2 cellular contexts compared by ENCODE assay signal in the genomic region with DNA sequence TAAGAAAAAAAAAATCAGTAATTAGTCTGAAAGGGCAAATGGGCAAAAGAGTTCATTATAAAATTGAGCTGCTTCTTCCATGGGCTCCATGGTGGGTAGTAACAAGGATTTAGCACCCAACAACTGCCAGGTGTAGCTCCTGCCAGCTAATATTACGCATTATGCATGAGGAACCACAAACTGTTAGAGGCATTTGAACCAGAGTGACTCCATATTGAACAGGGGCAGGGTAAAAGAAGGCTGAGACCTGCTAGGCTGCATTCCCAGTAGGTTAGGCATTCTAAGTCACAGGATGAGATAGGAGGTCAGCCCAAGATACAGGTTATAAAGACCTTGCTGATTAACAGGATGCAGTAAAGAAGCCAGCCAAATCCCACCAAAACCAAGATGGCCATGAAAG.
TF ChIP-seq lines count a peak whose summit lies in the region.

No MANE protein-coding gene starts in this region.

TF ChIP-seq in GM12891, 5 proteins besides CTCF, POLR2A, EP300 and RAD21:
- TF ChIP-seq PAX5 (IDR thresholded peaks at IDR 0.05; ENCODE audit: insufficient read depth, low read length, severe bottlenecking) (no peak), POU2F2 (IDR thresholded peaks at IDR 0.05; ENCODE audit: low read depth, low read length) (no peak)
TF ChIP-seq in GM12891: peak in this region for 0.

TF ChIP-seq in H1, 55 proteins besides CTCF, POLR2A, EP300 and RAD21:
- TF ChIP-seq KDM5A (IDR thresholded peaks at IDR 0.05; ENCODE audit: low read length) (no peak), SP1 (IDR thresholded peaks at IDR 0.05; ENCODE audit: low read depth, low read length) (no peak), NRF1 (IDR thresholded peaks at IDR 0.05; ENCODE audit: low read depth, low read length) (no peak), FOSL1 (IDR thresholded peaks at IDR 0.05; ENCODE audit: insufficient read depth, low read depth, low read length) (no peak), TEAD4 (IDR thresholded peaks at IDR 0.05; ENCODE audit: low read depth, low read length) (no peak), CEBPB (IDR thresholded peaks at IDR 0.05; ENCODE audit: low read depth, low read length) (no peak), GABPA (IDR thresholded peaks at IDR 0.05; ENCODE audit: borderline replicate concordance, insufficient read depth, low read length) (no peak), SIN3A (conservative IDR thresholded peaks at IDR 0.05 in 1 of 2, IDR thresholded peaks at IDR 0.05 in 1 of 2; ENCODE audit: low read depth in 1 of 2, low read length in 2 of 2) (no peak), EZH2 (IDR thresholded peaks at IDR 0.05; ENCODE audit: low read depth, low read length, severe bottlenecking) (no peak), SIX5 (IDR thresholded peaks at IDR 0.05; ENCODE audit: low read depth, low read length) (no peak), ASH2L (IDR thresholded peaks at IDR 0.05; ENCODE audit: low read length) (no peak), KDM1A (IDR thresholded peaks at IDR 0.05; ENCODE audit: borderline replicate concordance, low read length) (no peak), TAF1 (IDR thresholded peaks at IDR 0.05; ENCODE audit: low read depth, low read length) (no peak), RXRA (IDR thresholded peaks at IDR 0.05; ENCODE audit: insufficient read depth, low read depth, low read length) (no peak), YY1 (IDR thresholded peaks at IDR 0.05; ENCODE audit: low read depth, low read length) (no peak; the same call in 1 of the 2 replicates), CHD1 (IDR thresholded peaks at IDR 0.05; ENCODE audit: low read depth, low read length) (no peak)
- TF ChIP-seq, protein P1, sequence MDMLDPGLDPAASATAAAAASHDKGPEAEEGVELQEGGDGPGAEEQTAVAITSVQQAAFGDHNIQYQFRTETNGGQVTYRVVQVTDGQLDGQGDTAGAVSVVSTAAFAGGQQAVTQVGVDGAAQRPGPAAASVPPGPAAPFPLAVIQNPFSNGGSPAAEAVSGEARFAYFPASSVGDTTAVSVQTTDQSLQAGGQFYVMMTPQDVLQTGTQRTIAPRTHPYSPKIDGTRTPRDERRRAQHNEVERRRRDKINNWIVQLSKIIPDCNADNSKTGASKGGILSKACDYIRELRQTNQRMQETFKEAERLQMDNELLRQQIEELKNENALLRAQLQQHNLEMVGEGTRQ (IDR thresholded peaks at IDR 0.05; ENCODE audit: low read length): no peak
- TF ChIP-seq, protein P2, sequence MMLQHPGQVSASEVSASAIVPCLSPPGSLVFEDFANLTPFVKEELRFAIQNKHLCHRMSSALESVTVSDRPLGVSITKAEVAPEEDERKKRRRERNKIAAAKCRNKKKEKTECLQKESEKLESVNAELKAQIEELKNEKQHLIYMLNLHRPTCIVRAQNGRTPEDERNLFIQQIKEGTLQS (IDR thresholded peaks at IDR 0.05; ENCODE audit: insufficient read depth, low read depth, low read length): no peak
- TF ChIP-seq, protein P3, sequence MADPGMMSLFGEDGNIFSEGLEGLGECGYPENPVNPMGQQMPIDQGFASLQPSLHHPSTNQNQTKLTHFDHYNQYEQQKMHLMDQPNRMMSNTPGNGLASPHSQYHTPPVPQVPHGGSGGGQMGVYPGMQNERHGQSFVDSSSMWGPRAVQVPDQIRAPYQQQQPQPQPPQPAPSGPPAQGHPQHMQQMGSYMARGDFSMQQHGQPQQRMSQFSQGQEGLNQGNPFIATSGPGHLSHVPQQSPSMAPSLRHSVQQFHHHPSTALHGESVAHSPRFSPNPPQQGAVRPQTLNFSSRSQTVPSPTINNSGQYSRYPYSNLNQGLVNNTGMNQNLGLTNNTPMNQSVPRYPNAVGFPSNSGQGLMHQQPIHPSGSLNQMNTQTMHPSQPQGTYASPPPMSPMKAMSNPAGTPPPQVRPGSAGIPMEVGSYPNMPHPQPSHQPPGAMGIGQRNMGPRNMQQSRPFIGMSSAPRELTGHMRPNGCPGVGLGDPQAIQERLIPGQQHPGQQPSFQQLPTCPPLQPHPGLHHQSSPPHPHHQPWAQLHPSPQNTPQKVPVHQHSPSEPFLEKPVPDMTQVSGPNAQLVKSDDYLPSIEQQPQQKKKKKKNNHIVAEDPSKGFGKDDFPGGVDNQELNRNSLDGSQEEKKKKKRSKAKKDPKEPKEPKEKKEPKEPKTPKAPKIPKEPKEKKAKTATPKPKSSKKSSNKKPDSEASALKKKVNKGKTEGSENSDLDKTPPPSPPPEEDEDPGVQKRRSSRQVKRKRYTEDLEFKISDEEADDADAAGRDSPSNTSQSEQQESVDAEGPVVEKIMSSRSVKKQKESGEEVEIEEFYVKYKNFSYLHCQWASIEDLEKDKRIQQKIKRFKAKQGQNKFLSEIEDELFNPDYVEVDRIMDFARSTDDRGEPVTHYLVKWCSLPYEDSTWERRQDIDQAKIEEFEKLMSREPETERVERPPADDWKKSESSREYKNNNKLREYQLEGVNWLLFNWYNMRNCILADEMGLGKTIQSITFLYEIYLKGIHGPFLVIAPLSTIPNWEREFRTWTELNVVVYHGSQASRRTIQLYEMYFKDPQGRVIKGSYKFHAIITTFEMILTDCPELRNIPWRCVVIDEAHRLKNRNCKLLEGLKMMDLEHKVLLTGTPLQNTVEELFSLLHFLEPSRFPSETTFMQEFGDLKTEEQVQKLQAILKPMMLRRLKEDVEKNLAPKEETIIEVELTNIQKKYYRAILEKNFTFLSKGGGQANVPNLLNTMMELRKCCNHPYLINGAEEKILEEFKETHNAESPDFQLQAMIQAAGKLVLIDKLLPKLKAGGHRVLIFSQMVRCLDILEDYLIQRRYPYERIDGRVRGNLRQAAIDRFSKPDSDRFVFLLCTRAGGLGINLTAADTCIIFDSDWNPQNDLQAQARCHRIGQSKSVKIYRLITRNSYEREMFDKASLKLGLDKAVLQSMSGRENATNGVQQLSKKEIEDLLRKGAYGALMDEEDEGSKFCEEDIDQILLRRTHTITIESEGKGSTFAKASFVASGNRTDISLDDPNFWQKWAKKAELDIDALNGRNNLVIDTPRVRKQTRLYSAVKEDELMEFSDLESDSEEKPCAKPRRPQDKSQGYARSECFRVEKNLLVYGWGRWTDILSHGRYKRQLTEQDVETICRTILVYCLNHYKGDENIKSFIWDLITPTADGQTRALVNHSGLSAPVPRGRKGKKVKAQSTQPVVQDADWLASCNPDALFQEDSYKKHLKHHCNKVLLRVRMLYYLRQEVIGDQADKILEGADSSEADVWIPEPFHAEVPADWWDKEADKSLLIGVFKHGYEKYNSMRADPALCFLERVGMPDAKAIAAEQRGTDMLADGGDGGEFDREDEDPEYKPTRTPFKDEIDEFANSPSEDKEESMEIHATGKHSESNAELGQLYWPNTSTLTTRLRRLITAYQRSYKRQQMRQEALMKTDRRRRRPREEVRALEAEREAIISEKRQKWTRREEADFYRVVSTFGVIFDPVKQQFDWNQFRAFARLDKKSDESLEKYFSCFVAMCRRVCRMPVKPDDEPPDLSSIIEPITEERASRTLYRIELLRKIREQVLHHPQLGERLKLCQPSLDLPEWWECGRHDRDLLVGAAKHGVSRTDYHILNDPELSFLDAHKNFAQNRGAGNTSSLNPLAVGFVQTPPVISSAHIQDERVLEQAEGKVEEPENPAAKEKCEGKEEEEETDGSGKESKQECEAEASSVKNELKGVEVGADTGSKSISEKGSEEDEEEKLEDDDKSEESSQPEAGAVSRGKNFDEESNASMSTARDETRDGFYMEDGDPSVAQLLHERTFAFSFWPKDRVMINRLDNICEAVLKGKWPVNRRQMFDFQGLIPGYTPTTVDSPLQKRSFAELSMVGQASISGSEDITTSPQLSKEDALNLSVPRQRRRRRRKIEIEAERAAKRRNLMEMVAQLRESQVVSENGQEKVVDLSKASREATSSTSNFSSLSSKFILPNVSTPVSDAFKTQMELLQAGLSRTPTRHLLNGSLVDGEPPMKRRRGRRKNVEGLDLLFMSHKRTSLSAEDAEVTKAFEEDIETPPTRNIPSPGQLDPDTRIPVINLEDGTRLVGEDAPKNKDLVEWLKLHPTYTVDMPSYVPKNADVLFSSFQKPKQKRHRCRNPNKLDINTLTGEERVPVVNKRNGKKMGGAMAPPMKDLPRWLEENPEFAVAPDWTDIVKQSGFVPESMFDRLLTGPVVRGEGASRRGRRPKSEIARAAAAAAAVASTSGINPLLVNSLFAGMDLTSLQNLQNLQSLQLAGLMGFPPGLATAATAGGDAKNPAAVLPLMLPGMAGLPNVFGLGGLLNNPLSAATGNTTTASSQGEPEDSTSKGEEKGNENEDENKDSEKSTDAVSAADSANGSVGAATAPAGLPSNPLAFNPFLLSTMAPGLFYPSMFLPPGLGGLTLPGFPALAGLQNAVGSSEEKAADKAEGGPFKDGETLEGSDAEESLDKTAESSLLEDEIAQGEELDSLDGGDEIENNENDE (IDR thresholded peaks at IDR 0.05; ENCODE audit: insufficient replicate concordance, low read length): no peak
TF ChIP-seq in H1: peak in this region for 0.
